23 cellular contexts compared by ENCODE assay signal in the genomic region with DNA sequence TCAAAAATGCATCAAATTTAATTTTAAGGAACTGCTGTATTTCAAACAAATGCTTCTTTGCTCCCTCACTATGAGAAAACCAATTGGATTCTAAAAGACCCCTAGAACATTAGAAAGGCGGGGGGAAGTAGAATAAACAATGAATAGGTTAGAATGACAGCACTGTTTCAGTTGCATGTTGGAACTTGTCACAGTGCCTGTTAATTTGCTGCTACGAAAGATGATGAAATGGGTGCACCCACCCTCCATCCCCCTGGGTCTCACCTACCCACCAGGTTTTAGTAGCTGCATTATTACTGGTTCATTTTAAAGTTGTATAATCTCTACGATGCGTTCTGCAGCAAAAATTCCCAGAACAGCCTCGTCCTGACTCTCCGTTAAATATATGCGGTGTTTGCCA.
"Had no signal": no experiment of that assay in that cellular context is flagged by ENCODE, and none has a peak within 500 bp of the region (broad histone marks: within the 10 kb centered on the region; RNA-seq: fewer than 3 reads in every experiment).

No MANE protein-coding gene starts in this region.

- H3K9me3 ChIP-seq: mucosa of descending colon, neutrophil, right lobe of liver, testis, transverse colon had no signal

- H3K27me3 Mint-ChIP-seq: activated naive CD8-positive, alpha-beta T cell had no signal

- H3K4me1 Mint-ChIP-seq: activated CD4-positive, alpha-beta memory T cell treated with anti-CD3 and anti-CD28 coated beads, Interleukin-2, amount 10 ng/mL, durations not matched to agents 7 days and 5 days; activated CD4-positive, alpha-beta T cell treated with anti-CD3 and anti-CD28 coated beads, Interleukin-2, amount 10 ng/mL, durations not matched to agents 7 days and 5 days; activated CD8-positive, alpha-beta memory T cell treated with anti-CD3 and anti-CD28 coated beads, Interleukin-2, amount 10 ng/mL, durations not matched to agents 7 days and 5 days had no signal

- H3K9me3 Mint-ChIP-seq: activated CD4-positive, alpha-beta memory T cell treated with anti-CD3 and anti-CD28 coated beads, Interleukin-2, amount 10 ng/mL, durations not matched to agents 7 days and 5 days; activated CD4-positive, alpha-beta T cell treated with anti-CD3 and anti-CD28 coated beads, Interleukin-2, amount 10 ng/mL, durations not matched to agents 7 days and 5 days; activated T-cell treated with anti-CD3 and anti-CD28 coated beads, Interleukin-2, amount 50 U/mL, for 72 hours; natural killer cell treated with Interleukin-12 subunit alpha and Interleukin-12 subunit beta and Interleukin-15 and Interleukin-18, amount 100 ng/mL, for 72 hours had no signal

- DNase-seq: activated CD4-positive, alpha-beta memory T cell treated with anti-CD3 and anti-CD28 coated beads, Interleukin-2, amount 10 ng/mL, durations not matched to agents 7 days and 5 days; activated CD4-positive, alpha-beta T cell treated with anti-CD3 and anti-CD28 coated beads for 1 hour; activated CD4-positive, alpha-beta T cell treated with anti-CD3 and anti-CD28 coated beads, Interleukin-2, amount 10 ng/mL, durations not matched to agents 7 days and 5 days; activated CD8-positive, alpha-beta memory T cell treated with anti-CD3 and anti-CD28 coated beads, Interleukin-2, amount 10 ng/mL, durations not matched to agents 7 days and 5 days; activated effector memory CD4-positive, alpha-beta T cell treated with Interleukin-2 at 50 U/mL for 16 hours; activated naive CD4-positive, alpha-beta T cell treated with Interleukin-2 at 50 U/mL for 16 hours; activated T-cell treated with anti-CD3 and anti-CD28 coated beads, Interleukin-2, amount 50 U/mL, for 72 hours; anterior cingulate cortex; dermis blood vessel endothelial cell; effector CD4-positive, alpha-beta T cell; glutamatergic neuron; left lung; mucosa of descending colon; right lobe of liver; stimulated activated CD4-positive, alpha-beta T cell treated with anti-CD3 and anti-CD28 coated beads, Interleukin-4, amount 100 ng/mL, for 1 hour; stimulated activated naive CD8-positive, alpha-beta T cell treated with anti-CD3 and anti-CD28 coated beads, Interleukin-15, Interleukin-2, amounts not matched to agents 100 U/mL and 50 U/mL, for 24 hours; T1000; testis; transverse colon had no signal

- H3K4me3 ChIP-seq: left lung, lung, mucosa of descending colon, right lobe of liver, testis, transverse colon had no signal

- H3K36me3 Mint-ChIP-seq: activated CD8-positive, alpha-beta memory T cell treated with anti-CD3 and anti-CD28 coated beads, Interleukin-2, amount 10 ng/mL, durations not matched to agents 7 days and 5 days; activated naive CD8-positive, alpha-beta T cell; natural killer cell treated with Interleukin-12 subunit alpha and Interleukin-12 subunit beta and Interleukin-15 and Interleukin-18, amount 100 ng/mL, for 72 hours had no signal

- H3K4me3 Mint-ChIP-seq: activated CD4-positive, alpha-beta memory T cell treated with anti-CD3 and anti-CD28 coated beads, Interleukin-2, amount 10 ng/mL, durations not matched to agents 7 days and 5 days; activated CD4-positive, alpha-beta T cell treated with anti-CD3 and anti-CD28 coated beads, Interleukin-2, amount 10 ng/mL, durations not matched to agents 7 days and 5 days; activated CD8-positive, alpha-beta memory T cell treated with anti-CD3 and anti-CD28 coated beads, Interleukin-2, amount 10 ng/mL, durations not matched to agents 7 days and 5 days; activated naive CD8-positive, alpha-beta T cell; activated T-cell treated with anti-CD3 and anti-CD28 coated beads, Interleukin-2, amount 50 U/mL, for 72 hours; natural killer cell treated with Interleukin-12 subunit alpha and Interleukin-12 subunit beta and Interleukin-15 and Interleukin-18, amount 100 ng/mL, for 72 hours had no signal

- H3K27ac ChIP-seq: left lung, neutrophil, right lobe of liver, testis, transverse colon had no signal

- H3K27ac Mint-ChIP-seq: activated CD4-positive, alpha-beta memory T cell treated with anti-CD3 and anti-CD28 coated beads, Interleukin-2, amount 10 ng/mL, durations not matched to agents 7 days and 5 days; activated CD4-positive, alpha-beta T cell treated with anti-CD3 and anti-CD28 coated beads, Interleukin-2, amount 10 ng/mL, durations not matched to agents 7 days and 5 days; activated CD8-positive, alpha-beta memory T cell treated with anti-CD3 and anti-CD28 coated beads, Interleukin-2, amount 10 ng/mL, durations not matched to agents 7 days and 5 days; activated naive CD8-positive, alpha-beta T cell; activated T-cell treated with anti-CD3 and anti-CD28 coated beads, Interleukin-2, amount 50 U/mL, for 72 hours; natural killer cell treated with Interleukin-12 subunit alpha and Interleukin-12 subunit beta and Interleukin-15 and Interleukin-18, amount 100 ng/mL, for 72 hours had no signal

- H3K27me3 ChIP-seq: right lobe of liver, testis, transverse colon had no signal

- ATAC-seq: activated CD8-positive, alpha-beta memory T cell treated with anti-CD3 and anti-CD28 coated beads, Interleukin-2, amount 10 ng/mL, durations not matched to agents 7 days and 5 days; activated T-cell treated with anti-CD3 and anti-CD28 coated beads, Interleukin-2, amount 50 U/mL, for 72 hours; left lung; mucosa of descending colon; natural killer cell treated with Interleukin-12 subunit alpha and Interleukin-12 subunit beta and Interleukin-15 and Interleukin-18, amount 100 ng/mL, for 72 hours; right lobe of liver; stimulated activated naive CD8-positive, alpha-beta T cell treated with anti-CD3 and anti-CD28 coated beads, Interleukin-15, Interleukin-2, amounts not matched to agents 100 U/mL and 50 U/mL, for 24 hours had no signal

- H3K4me1 ChIP-seq: right lobe of liver, testis had no signal

- H3K36me3 ChIP-seq: left lung, neutrophil, right lobe of liver, transverse colon had no signal
